ENCODE assay signal across 22 cellular contexts in genomic region chr14:70871001-70871400, GRCh38. TPM values are rescaled to one million over a fixed set of nuclear protein-coding genes. Genes with fewer than 3 reads are reported as not detected.
DNase-seq lines count a peak whose midpoint lies in the region; ATAC-seq and TF ChIP-seq lines count a peak whose summit lies in the region.
"Had no signal": no experiment of that assay in that cellular context is flagged by ENCODE, and none has a peak within 500 bp of the region (broad histone marks: within the 10 kb centered on the region; RNA-seq: fewer than 3 reads in every experiment).

No MANE protein-coding gene starts in this region.

- no peak for DNase-seq in activated CD8-positive, alpha-beta memory T cell treated with anti-CD3 and anti-CD28 coated beads, Interleukin-2, amount 10 ng/mL, durations not matched to agents 7 days and 5 days
- no peak for DNase-seq in activated CD8-positive, alpha-beta memory T cell treated with anti-CD3 and anti-CD28 coated beads for 24 hours
- peak; percentile 24 for DNase-seq in endodermal cell
- peak; percentile 47 to 84 for DNase-seq in trophoblast cell
- DNase-seq in left colon: no peak
- no peak for DNase-seq in T-helper 2 cell
- DNase-seq in OCI-M1 (lab: John Stamatoyannopoulos, UW): no peak
- DNase-seq: DMS153, GDM1, GM23248, Kasumi-1, MG63, NCI-H1048, NCI-H1436 treated with DMSO at 0.1 percent for 48 hours, NCI-H2029, NCI-H69, Right ventricle myocardium superior had no signal

- no peak overlapping the region for H4K8ac ChIP-seq in trophoblast cell (ENCODE audit: low read depth, low read length)

- H3K23ac ChIP-seq in trophoblast cell (ENCODE audit: low read length): no peak overlapping the region

- peak overlapping the region; percentile 93 for H3K27ac Mint-ChIP-seq in activated CD8-positive, alpha-beta memory T cell treated with anti-CD3 and anti-CD28 coated beads, Interleukin-2, amount 10 ng/mL, durations not matched to agents 7 days and 5 days
- no peak overlapping the region for H3K27ac Mint-ChIP-seq in endodermal cell
- H3K27ac Mint-ChIP-seq: B cell had no signal

- no peak overlapping the region for H2BK120ac ChIP-seq in trophoblast cell (ENCODE audit: insufficient read depth, low read length, poor library complexity)

- peaks cover 23% of the 10 kb centered on the region for H3K4me1 Mint-ChIP-seq in activated CD8-positive, alpha-beta memory T cell treated with anti-CD3 and anti-CD28 coated beads, Interleukin-2, amount 10 ng/mL, durations not matched to agents 7 days and 5 days
- no peaks in the 10 kb centered on the region for H3K4me1 Mint-ChIP-seq in endodermal cell

- intact Hi-C loops in left colon (cut with DNase I, micrococcal nuclease): no loop called here

- no peak overlapping the region for H3K4ac ChIP-seq in trophoblast cell (ENCODE audit: low read depth, low read length)

- no peak overlapping the region for H2BK5ac ChIP-seq in trophoblast cell (ENCODE audit: low read depth, low read length, poor library complexity)

- no peak overlapping the region for H2BK12ac ChIP-seq in trophoblast cell (ENCODE audit: low read length)

- H4K12ac ChIP-seq in trophoblast cell (ENCODE audit: low read depth, low read length): no peak overlapping the region

- no peaks in the 10 kb centered on the region; the same call in 1 of the 2 replicates for H3K9me3 ChIP-seq in HEK293 (ENCODE audit: control insufficient read depth, insufficient read depth, low read depth, low read length)
- H3K9me3 ChIP-seq in endodermal cell (ENCODE audit: control insufficient read depth, low read length): peaks cover 41% of the 10 kb centered on the region
- peaks cover 5% of the 10 kb centered on the region for H3K9me3 ChIP-seq in trophoblast cell (ENCODE audit: insufficient read depth, low read depth, low read length)
- H3K9me3 ChIP-seq: MG63 had no signal

- no peak for ATAC-seq in activated CD8-positive, alpha-beta memory T cell treated with anti-CD3 and anti-CD28 coated beads, Interleukin-2, amount 10 ng/mL, durations not matched to agents 7 days and 5 days
- no peak for ATAC-seq in left colon

- TF ChIP-seq CTCF in HEK293 (tag by site-specific recombination; IDR thresholded peaks at IDR 0.05) (no peak), endodermal cell (conservative IDR thresholded peaks at IDR 0.05) (no peak)

- no peak overlapping the region for H3K4me3 Mint-ChIP-seq in activated CD8-positive, alpha-beta memory T cell treated with anti-CD3 and anti-CD28 coated beads, Interleukin-2, amount 10 ng/mL, durations not matched to agents 7 days and 5 days
- H3K4me3 Mint-ChIP-seq in endodermal cell: no peak overlapping the region
- H3K4me3 Mint-ChIP-seq: B cell had no signal

- H3K9me3 Mint-ChIP-seq in activated CD8-positive, alpha-beta memory T cell treated with anti-CD3 and anti-CD28 coated beads, Interleukin-2, amount 10 ng/mL, durations not matched to agents 7 days and 5 days (ENCODE audit: low read depth): peaks cover 18% of the 10 kb centered on the region
- H3K9me3 Mint-ChIP-seq in endodermal cell: peaks cover 51% of the 10 kb centered on the region

- H3K27me3 ChIP-seq in endodermal cell (ENCODE audit: control insufficient read depth, insufficient read depth, low read length, poor library complexity, severe bottlenecking): no peaks in the 10 kb centered on the region
- no peaks in the 10 kb centered on the region for H3K27me3 ChIP-seq in trophoblast cell (ENCODE audit: insufficient read depth, low read length)
- H3K27me3 ChIP-seq: MG63 had no signal

- H3K4me3 ChIP-seq in HEK293 (ENCODE audit: low read depth, low read length) (no peak overlapping the region), endodermal cell (ENCODE audit: low read length) (no peak overlapping the region), trophoblast cell (ENCODE audit: low read depth, low read length) (no peak overlapping the region)
- H3K4me3 ChIP-seq: GM23248, HAP-1, MG63 had no signal

- H2AK5ac ChIP-seq in trophoblast cell (ENCODE audit: low read length): no peak overlapping the region

- no CpG with 5 or more reads among the region's 1 CpG for WGBS in endodermal cell (ENCODE audit: insufficient coverage in 1 of 2, insufficient read length in 1 of 2), 2 experiments
- no CpG with 5 or more reads among the region's 1 CpG for WGBS in trophoblast cell (ENCODE audit: extremely low coverage, insufficient coverage, insufficient read length)

- H3K27ac ChIP-seq in HEK293 (ENCODE audit: extremely low read depth, low read depth, low read length) (no peak overlapping the region), endodermal cell (ENCODE audit: low read depth, low read length) (no peak overlapping the region), trophoblast cell (ENCODE audit: low read depth, low read length) (no peak overlapping the region)
- H3K27ac ChIP-seq: GM23248, HL-60 had no signal

- CTCF ChIA-PET in activated CD8-positive, alpha-beta memory T cell treated with anti-CD3 and anti-CD28 coated beads, Interleukin-2, amount 10 ng/mL, durations not matched to agents 7 days and 5 days (lab: Charles Lee): interaction anchor here (0.6 to 4.5 kb wide), 9 partner anchors 9 to 102 kb away, joined by 3 to 64 read pairs (median 5); partner anchors contain the start of gene PCNX1
- CTCF ChIA-PET in HEK293 (lab: Yijun Ruan, JAX): interaction anchor here (0.7 kb wide), 1 partner anchor 1653 kb away, joined by 3 read pairs; no protein-coding TSS in a partner anchor

- peaks cover 33% of the 10 kb centered on the region for H3K36me3 Mint-ChIP-seq in activated CD8-positive, alpha-beta memory T cell treated with anti-CD3 and anti-CD28 coated beads, Interleukin-2, amount 10 ng/mL, durations not matched to agents 7 days and 5 days
- H3K36me3 Mint-ChIP-seq in endodermal cell (ENCODE audit: low read depth): no peaks in the 10 kb centered on the region

- H3K4me2 ChIP-seq in trophoblast cell (ENCODE audit: low read length): no peak overlapping the region

- H4K91ac ChIP-seq in trophoblast cell (ENCODE audit: low read depth, low read length): no peak overlapping the region

- POLR2A ChIA-PET in HEK293 (lab: Yijun Ruan, JAX): no interaction called here

- no peaks in the 10 kb centered on the region for H3K36me3 ChIP-seq in HEK293 (ENCODE audit: control insufficient read depth in 2 of 2, insufficient read depth in 1 of 2, low read length in 2 of 2)
- H3K36me3 ChIP-seq in endodermal cell (ENCODE audit: control insufficient read depth, insufficient read depth, low read length): no peaks in the 10 kb centered on the region
- no peaks in the 10 kb centered on the region for H3K36me3 ChIP-seq in trophoblast cell (ENCODE audit: control insufficient read depth in 1 of 2, insufficient read depth in 2 of 2, low read length in 2 of 2)
- H3K36me3 ChIP-seq: HAP-1, MG63 had no signal

- peaks cover 13% of the 10 kb centered on the region for H3K79me1 ChIP-seq in trophoblast cell (ENCODE audit: low read length)

- peaks cover 2% of the 10 kb centered on the region for H3K79me2 ChIP-seq in trophoblast cell (ENCODE audit: control insufficient read depth, insufficient read depth, low read length, poor library complexity)

- no peak overlapping the region for H3K18ac ChIP-seq in trophoblast cell (ENCODE audit: low read length)

- H2AFZ ChIP-seq in trophoblast cell (ENCODE audit: insufficient read depth, low read length, poor library complexity): no peak overlapping the region
- H2AFZ ChIP-seq: GM23248 had no signal

- H3K4me1 ChIP-seq in HEK293 (ENCODE audit: control insufficient read depth, insufficient read depth, low read length): no peaks in the 10 kb centered on the region
- H3K4me1 ChIP-seq in endodermal cell (ENCODE audit: control insufficient read depth, insufficient read depth, low read length): no peaks in the 10 kb centered on the region
- H3K4me1 ChIP-seq in trophoblast cell (ENCODE audit: control insufficient read depth in 1 of 2, insufficient read depth in 2 of 2, low read length in 2 of 2): peaks cover 11% of the 10 kb centered on the region in 2 experiments

- no peak overlapping the region for H3K14ac ChIP-seq in trophoblast cell (ENCODE audit: low read length)

- no peaks in the 10 kb centered on the region for H3K27me3 Mint-ChIP-seq in activated CD8-positive, alpha-beta memory T cell treated with anti-CD3 and anti-CD28 coated beads, Interleukin-2, amount 10 ng/mL, durations not matched to agents 7 days and 5 days
- no peaks in the 10 kb centered on the region for H3K27me3 Mint-ChIP-seq in endodermal cell (ENCODE audit: insufficient read depth)
- H3K27me3 Mint-ChIP-seq: B cell, IgD-negative memory B cell had no signal

- H3K9ac ChIP-seq in endodermal cell (ENCODE audit: extremely low read depth, low read length, poor library complexity, severe bottlenecking): no peak overlapping the region
- H3K9ac ChIP-seq in trophoblast cell (ENCODE audit: low read length): no peak overlapping the region
- H3K9ac ChIP-seq: GM23248 had no signal

TF ChIP-seq in HEK293, 187 proteins besides CTCF, POLR2A, EP300 and RAD21:
- TF ChIP-seq ZBTB7A (tag by site-specific recombination; IDR thresholded peaks at IDR 0.05; ENCODE audit: low read depth): no peak
- 0 out of 2 replicates have a peak, but pooled peaks have one; percentile 46 for TF ChIP-seq TRIM28 (IDR thresholded peaks at IDR 0.05; ENCODE audit: borderline replicate concordance, low read length)

RNA-seq across cellular contexts. Expression of gene PCNX1, which starts 36.3 kb away (rescaled TPM):
- 10 to 100 TPM; 64.4 to 69.2 TPM for total RNA-seq in activated CD8-positive, alpha-beta memory T cell treated with anti-CD3 and anti-CD28 coated beads, Interleukin-2, amount 10 ng/mL, durations not matched to agents 7 days and 5 days
- total RNA-seq in endodermal cell: 10 to 100 TPM; 68.2 TPM
- polyA plus RNA-seq in endodermal cell (2013, experiment 1 of 2): 30.1 TPM
- polyA plus RNA-seq in endodermal cell (2013, experiment 2 of 2): 22.4 TPM
- 27.8 and 29.2 TPM in 2 replicates for polyA plus RNA-seq in trophoblast cell (2013)
- total RNA-seq in left colon: 10 to 100 TPM; 24.5 to 32.8 TPM

Comparison
In these comparisons a context has a peak if more than half of its experiments do, and no peak if none do; other contexts are left out.
1. DNase-seq: peak in endodermal cell (single experiment) and trophoblast cell (2 of 2); none in activated CD8-positive, alpha-beta memory T cell treated with anti-CD3 and anti-CD28 coated beads, Interleukin-2, amount 10 ng/mL, durations not matched to agents 7 days and 5 days (single experiment), activated CD8-positive, alpha-beta memory T cell treated with anti-CD3 and anti-CD28 coated beads for 24 hours (single experiment), left colon (0 of 2), T-helper 2 cell (0 of 5) and OCI-M1 (single experiment).